In the genomic region with DNA sequence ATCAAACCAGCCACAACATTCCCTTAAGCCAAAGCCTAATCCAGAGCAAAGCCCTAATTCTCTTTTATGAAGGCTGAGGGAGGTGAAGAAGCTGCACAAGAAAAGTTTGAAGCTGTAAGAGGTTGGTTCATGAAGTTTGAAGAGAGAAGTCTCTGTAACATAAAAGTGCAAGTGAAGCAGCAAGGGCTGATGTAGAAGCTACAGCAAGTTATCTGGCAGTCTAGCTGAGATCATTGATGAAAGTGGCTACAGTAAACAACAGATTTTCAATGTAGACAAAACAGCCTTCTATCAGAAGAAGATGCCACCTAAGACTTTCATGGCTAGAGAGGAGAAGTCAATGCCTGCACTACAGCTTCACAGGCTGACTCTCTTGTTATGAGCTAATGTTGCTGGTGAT, we compare ENCODE assay signal across 3 cellular contexts.
TF ChIP-seq lines count a peak whose summit lies in the region.

No MANE protein-coding gene starts in this region.

TF ChIP-seq in HepG2, 621 proteins besides CTCF, POLR2A, EP300 and RAD21 (continues in another document):
- TF ChIP-seq THYN1 (CRISPR knock-in tag; IDR thresholded peaks at IDR 0.05; ENCODE audit: borderline replicate concordance, low read depth) (no peak), EED (CRISPR knock-in tag; IDR thresholded peaks at IDR 0.05) (no peak), ZNF749 (CRISPR knock-in tag; IDR thresholded peaks at IDR 0.05; ENCODE audit: borderline replicate concordance) (no peak), TCF12 (IDR thresholded peaks at IDR 0.05) (no peak), TCF12 (CRISPR knock-in tag; IDR thresholded peaks at IDR 0.05) (no peak), ZNF350 (CRISPR knock-in tag; IDR thresholded peaks at IDR 0.05; ENCODE audit: borderline replicate concordance, low read depth) (no peak), ZFP91 (CRISPR knock-in tag; IDR thresholded peaks at IDR 0.05; ENCODE audit: borderline replicate concordance) (no peak), ATRX (CRISPR knock-in tag; IDR thresholded peaks at IDR 0.05; ENCODE audit: borderline replicate concordance) (no peak), ZFY (CRISPR knock-in tag; IDR thresholded peaks at IDR 0.05) (no peak), KLF9 (CRISPR knock-in tag; IDR thresholded peaks at IDR 0.05; ENCODE audit: low read depth) (no peak), ZBTB4 (CRISPR knock-in tag; IDR thresholded peaks at IDR 0.05; ENCODE audit: borderline replicate concordance) (no peak), REPIN1 (CRISPR knock-in tag; IDR thresholded peaks at IDR 0.05; ENCODE audit: borderline replicate concordance, low read depth) (no peak), IKZF4 (CRISPR knock-in tag; IDR thresholded peaks at IDR 0.05; ENCODE audit: borderline replicate concordance, low read depth, not compliant biosample characterization) (no peak), PHF8 (CRISPR knock-in tag; IDR thresholded peaks at IDR 0.05) (no peak)

TF ChIP-seq in HEK293T, 16 proteins besides CTCF, POLR2A, EP300 and RAD21:
- TF ChIP-seq ZNF384 (IDR thresholded peaks at IDR 0.05) (0 out of 2 replicates have a peak, but pooled peaks have one; percentile 19), LEF1 (IDR thresholded peaks at IDR 0.05; ENCODE audit: borderline replicate concordance) (no peak), NFRKB (IDR thresholded peaks at IDR 0.05) (no peak), TARDBP (IDR thresholded peaks at IDR 0.05) (no peak)
TF ChIP-seq in HEK293T: peak in this region for 1.

TF ChIP-seq in K562, 482 proteins besides CTCF, POLR2A, EP300 and RAD21:
- TF ChIP-seq ZNF41 (CRISPR knock-in tag; conservative IDR thresholded peaks at IDR 0.05) (no peak), ZBTB11 (CRISPR knock-in tag; IDR thresholded peaks at IDR 0.05) (peak in 1 of 3 experiments; percentile 91; a peak in 2 of 6 replicates), EWSR1 (IDR thresholded peaks at IDR 0.05; ENCODE audit: borderline replicate concordance, low read depth, partially characterized antibody) (peak; percentile 67)
